ENCODE assay signal across 21 cellular contexts in genomic region chr10:126950401-126951105, GRCh38.
"Had no signal": no experiment of that assay in that cellular context is flagged by ENCODE, and none has a peak within 500 bp of the region (broad histone marks: within the 10 kb centered on the region; RNA-seq: fewer than 3 reads in every experiment).

No MANE protein-coding gene starts in this region.

- ATAC-seq: activated naive CD4-positive, alpha-beta T cell treated with anti-CD3 and anti-CD28 coated beads, Interleukin-2, amount 50 U/mL, for 72 hours; foreskin keratinocyte; heart left ventricle; left ventricle myocardium superior; mucosa of descending colon; stimulated activated effector memory CD8-positive, alpha-beta T cell treated with anti-CD3 and anti-CD28 coated beads, Interleukin-12 subunit alpha, Interleukin-12 subunit beta, amount 100 ng/mL, for 72 hours had no signal

- H3K36me3 Mint-ChIP-seq: activated naive CD4-positive, alpha-beta T cell treated with anti-CD3 and anti-CD28 coated beads, Interleukin-2, amount 50 U/mL, for 72 hours; memory B cell; naive B cell; stimulated activated effector memory CD8-positive, alpha-beta T cell treated with anti-CD3 and anti-CD28 coated beads, Interleukin-12 subunit alpha, Interleukin-12 subunit beta, amount 100 ng/mL, for 72 hours had no signal

- H3K27me3 ChIP-seq: adrenal gland, foreskin keratinocyte, heart left ventricle, sigmoid colon, tibial artery, vagina had no signal

- H3K9me3 Mint-ChIP-seq: activated naive CD4-positive, alpha-beta T cell treated with anti-CD3 and anti-CD28 coated beads, Interleukin-2, amount 50 U/mL, for 72 hours; memory B cell had no signal

- H3K4me1 Mint-ChIP-seq: memory B cell; naive B cell; stimulated activated effector memory CD8-positive, alpha-beta T cell treated with anti-CD3 and anti-CD28 coated beads, Interleukin-12 subunit alpha, Interleukin-12 subunit beta, amount 100 ng/mL, for 72 hours had no signal

- H3K27ac Mint-ChIP-seq: activated naive CD4-positive, alpha-beta T cell treated with anti-CD3 and anti-CD28 coated beads, Interleukin-2, amount 50 U/mL, for 72 hours; memory B cell; naive B cell; stimulated activated effector memory CD8-positive, alpha-beta T cell treated with anti-CD3 and anti-CD28 coated beads, Interleukin-12 subunit alpha, Interleukin-12 subunit beta, amount 100 ng/mL, for 72 hours had no signal

- H3K4me3 ChIP-seq: adrenal gland, heart left ventricle, mucosa of descending colon, sigmoid colon, tibial artery, vagina had no signal

- H3K4me1 ChIP-seq: adrenal gland, foreskin keratinocyte had no signal

- H3K9me3 ChIP-seq: adrenal gland, mucosa of descending colon, tibial artery, vagina had no signal

- DNase-seq: activated CD4-positive, alpha-beta T cell treated with anti-CD3 and anti-CD28 coated beads, Interleukin-2, amount 50 U/mL, for 48 hours; activated gamma-delta T cell; adrenal gland; dermis blood vessel endothelial cell; foreskin keratinocyte; heart left ventricle; kidney glomerular epithelial cell; left ventricle myocardium superior; mucosa of descending colon; naive B cell; sigmoid colon; stimulated activated CD4-positive, alpha-beta T cell treated with anti-CD3 and anti-CD28 coated beads, Interleukin-4, amount 100 ng/mL, for 24 hours; T-helper 2 cell; tibial artery; WERI-Rb-1 had no signal

- H3K27me3 Mint-ChIP-seq: memory B cell, naive B cell had no signal

- H3K4me3 Mint-ChIP-seq: memory B cell; naive B cell; neural crest cell; stimulated activated effector memory CD8-positive, alpha-beta T cell treated with anti-CD3 and anti-CD28 coated beads, Interleukin-12 subunit alpha, Interleukin-12 subunit beta, amount 100 ng/mL, for 72 hours had no signal

- H3K27ac ChIP-seq: adrenal gland, epithelial cell of prostate, foreskin keratinocyte, heart left ventricle, sigmoid colon, tibial artery, vagina, WERI-Rb-1 had no signal

- H3K36me3 ChIP-seq: adrenal gland, heart left ventricle, sigmoid colon, tibial artery, vagina, WERI-Rb-1 had no signal
